Comparison of ENCODE assay signal across 28 cellular contexts in genomic region chr11:40877256-40877655, GRCh38.
DNase-seq lines count a peak whose midpoint lies in the region; ATAC-seq, FAIRE-seq and TF ChIP-seq lines count a peak whose summit lies in the region.
"Had no signal": no experiment of that assay in that cellular context is flagged by ENCODE, and none has a peak within 500 bp of the region (broad histone marks: within the 10 kb centered on the region; RNA-seq: fewer than 3 reads in every experiment).

No MANE protein-coding gene starts in this region.

- TF ChIP-seq CTCF in HepG2 (CRISPR knock-in tag; IDR thresholded peaks at IDR 0.05) (no peak), right lobe of liver (IDR thresholded peaks at IDR 0.05) (no peak)

- CTCF ChIA-PET in HepG2 (lab: Yijun Ruan, JAX; ENCODE audit: low intra/inter-chr PET ratio, low total read pairs) = no interaction called here
- CTCF ChIA-PET in activated naive CD4-positive, alpha-beta T cell treated with anti-CD3 and anti-CD28 coated beads for 36 hours (lab: Charles Lee) = no interaction called here

- TF ChIP-seq EP300 in HepG2 (IDR thresholded peaks at IDR 0.05; ENCODE audit: low read depth in 2 of 2, low read length in 2 of 2) (no peak), HepG2 (CRISPR knock-in tag; IDR thresholded peaks at IDR 0.05; ENCODE audit: borderline replicate concordance) (no peak)

- H3K4me3 Mint-ChIP-seq in activated naive CD4-positive, alpha-beta T cell treated with anti-CD3 and anti-CD28 coated beads for 36 hours = no peak overlapping the region
- H3K4me3 Mint-ChIP-seq: activated CD8-positive, alpha-beta T cell treated with anti-CD3 and anti-CD28 coated beads for 36 hours; activated naive CD8-positive, alpha-beta T cell treated with anti-CD3 and anti-CD28 coated beads for 36 hours; naive thymus-derived CD4-positive, alpha-beta T cell; stimulated activated naive CD8-positive, alpha-beta T cell treated with anti-CD3 and anti-CD28 coated beads, Interleukin-15, Interleukin-2, amounts not matched to agents 100 ng/mL and 50 ng/mL, for 24 hours; T-helper 1 cell treated with Interleukin-12 subunit alpha and Interleukin-12 subunit beta and Interleukin-4 antibody, amounts not matched to agents 30 μg/mL and 1 μg/mL, for 36 hours had no signal

- ATAC-seq in HepG2 (no peak), right lobe of liver (no peak), GM19467 (IDR thresholded peaks at IDR 0.05; ENCODE audit: unreplicated experiment) (no peak)
- ATAC-seq: activated CD8-positive, alpha-beta T cell treated with anti-CD3 and anti-CD28 coated beads for 36 hours; left ventricle myocardium superior; naive thymus-derived CD4-positive, alpha-beta T cell had no signal

- no peaks in the 10 kb centered on the region for H3K27me3 Mint-ChIP-seq in activated naive CD4-positive, alpha-beta T cell treated with anti-CD3 and anti-CD28 coated beads for 36 hours (ENCODE audit: low read depth)
- H3K27me3 Mint-ChIP-seq: activated CD8-positive, alpha-beta T cell treated with anti-CD3 and anti-CD28 coated beads for 36 hours; activated naive CD8-positive, alpha-beta T cell treated with anti-CD3 and anti-CD28 coated beads for 36 hours; naive thymus-derived CD4-positive, alpha-beta T cell; stimulated activated naive CD8-positive, alpha-beta T cell treated with anti-CD3 and anti-CD28 coated beads, Interleukin-15, Interleukin-2, amounts not matched to agents 100 ng/mL and 50 ng/mL, for 24 hours had no signal

- H4K20me1 ChIP-seq in HepG2 (ENCODE audit: insufficient read depth, low read length) = no peaks in the 10 kb centered on the region

- peaks cover 11% of the 10 kb centered on the region for H3K9me3 Mint-ChIP-seq in activated naive CD4-positive, alpha-beta T cell treated with anti-CD3 and anti-CD28 coated beads for 36 hours

- no peak overlapping the region for H3K9ac ChIP-seq in HepG2 (ENCODE audit: insufficient read depth, low read depth, low read length)

- no peaks in the 10 kb centered on the region for H3K36me3 Mint-ChIP-seq in activated naive CD4-positive, alpha-beta T cell treated with anti-CD3 and anti-CD28 coated beads for 36 hours (ENCODE audit: low read depth)
- H3K36me3 Mint-ChIP-seq: activated naive CD8-positive, alpha-beta T cell treated with anti-CD3 and anti-CD28 coated beads for 36 hours; naive thymus-derived CD4-positive, alpha-beta T cell had no signal

- no peaks in the 10 kb centered on the region for H3K9me3 ChIP-seq in HepG2 (ENCODE audit: low read length)
- H3K9me3 ChIP-seq in right lobe of liver = no peaks in the 10 kb centered on the region
- H3K9me3 ChIP-seq in SJSA1 (replicated peaks) = no peaks in the 10 kb centered on the region
- H3K9me3 ChIP-seq: prostate gland, vagina had no signal

- POLR2A ChIA-PET in HepG2 (lab: Yijun Ruan, JAX) = no interaction called here

- H3K27ac Mint-ChIP-seq in activated naive CD4-positive, alpha-beta T cell treated with anti-CD3 and anti-CD28 coated beads for 36 hours = no peak overlapping the region
- H3K27ac Mint-ChIP-seq: activated CD8-positive, alpha-beta T cell treated with anti-CD3 and anti-CD28 coated beads for 36 hours; activated naive CD8-positive, alpha-beta T cell treated with anti-CD3 and anti-CD28 coated beads for 36 hours; naive thymus-derived CD4-positive, alpha-beta T cell; stimulated activated naive CD8-positive, alpha-beta T cell treated with anti-CD3 and anti-CD28 coated beads, Interleukin-15, Interleukin-2, amounts not matched to agents 100 ng/mL and 50 ng/mL, for 24 hours; T-helper 1 cell treated with Interleukin-12 subunit alpha and Interleukin-12 subunit beta and Interleukin-4 antibody, amounts not matched to agents 30 μg/mL and 1 μg/mL, for 36 hours had no signal

- BruUV-seq in HepG2 (replicated peaks; lab: Mats Ljungman, UMichigan) = no TSS peak

- no peak overlapping the region for H3K4me2 ChIP-seq in HepG2 (ENCODE audit: low read depth, low read length)
- H3K4me2 ChIP-seq: PC-9 had no signal

- TF ChIP-seq RAD21 in HepG2 (CRISPR knock-in tag; IDR thresholded peaks at IDR 0.05) = no peak

- TF ChIP-seq POLR2A in HepG2 (IDR thresholded peaks at IDR 0.05; ENCODE audit: insufficient read depth in 1 of 2, low read depth in 2 of 2, low read length in 2 of 2) (no peak), right lobe of liver (IDR thresholded peaks at IDR 0.05) (no peak)

- in situ Hi-C loops in HepG2 (cut with HindIII; ENCODE audit: extremely low pct_ligation_motif_present, low pct_unique_long_range_greater_than_20kb) = no loop called here

- no peaks in the 10 kb centered on the region for H3K79me2 ChIP-seq in HepG2 (ENCODE audit: insufficient read depth, low read length)

- intact Hi-C loops in HepG2 (cut with micrococcal nuclease; ENCODE audit: unreplicated experiment) = no loop called here
- intact Hi-C loops in right lobe of liver (cut with DNase I) = no loop called here
- intact Hi-C loops in activated naive CD4-positive, alpha-beta T cell treated with anti-CD3 and anti-CD28 coated beads for 36 hours (cut with micrococcal nuclease) = no loop called here

- no peak for FAIRE-seq in HepG2 (lab: Jason Lieb, UNC)
- FAIRE-seq: A204.1, islet of Langerhans had no signal

- DNase-seq in HepG2 (ENCODE audit: low spot score) = peak; percentile 1
- DNase-seq in right lobe of liver = no peak
- DNase-seq in SJSA1 (ENCODE audit: low read depth in 1 of 2, low spot score in 2 of 2) = peak in 1 of 2 experiments; percentile 6
- DNase-seq in glomerular visceral epithelial cell (ENCODE audit: extremely low spot score) = peak; percentile 10
- no peak for DNase-seq in AG08395 (ENCODE audit: low spot score)
- no peak for DNase-seq in AG08396 (ENCODE audit: low spot score)
- DNase-seq in activated naive CD4-positive, alpha-beta T cell treated with anti-CD3 and anti-CD28 coated beads for 36 hours = no peak
- DNase-seq: activated CD4-positive, alpha-beta T cell treated with anti-CD3 and anti-CD28 coated beads for 1 hour; activated CD8-positive, alpha-beta T cell treated with anti-CD3 and anti-CD28 coated beads for 36 hours; activated naive CD8-positive, alpha-beta T cell treated with anti-CD3 and anti-CD28 coated beads for 36 hours; aorta; DMS153; dorsolateral prefrontal cortex; HCEC 1CT; left ventricle myocardium superior; midbrain; naive thymus-derived CD4-positive, alpha-beta T cell; NCI-H2171; NCI-H524; nucleus accumbens; PC-9 had no signal

- WGBS in HepG2 (ENCODE audit: low lambda C conversion rate) = 40% methylated on average over 7 of the region's 7 CpGs
- WGBS in right lobe of liver (ENCODE audit: insufficient coverage, low coverage, low lambda C conversion rate, missing lambda C conversion rate) = 60% methylated on average over 7 of the region's 7 CpGs

- H3K4me1 ChIP-seq in HepG2 (ENCODE audit: insufficient read depth, low read length) (no peaks in the 10 kb centered on the region), right lobe of liver (no peaks in the 10 kb centered on the region), SJSA1 (replicated peaks) (peaks cover 10% of the 10 kb centered on the region)
- H3K4me1 ChIP-seq: prostate gland, vagina had no signal

- no peaks in the 10 kb centered on the region for H3K4me1 Mint-ChIP-seq in activated naive CD4-positive, alpha-beta T cell treated with anti-CD3 and anti-CD28 coated beads for 36 hours (ENCODE audit: low read depth)
- H3K4me1 Mint-ChIP-seq: activated naive CD8-positive, alpha-beta T cell treated with anti-CD3 and anti-CD28 coated beads for 36 hours; naive thymus-derived CD4-positive, alpha-beta T cell had no signal

- H3K27me3 ChIP-seq in HepG2 (ENCODE audit: control insufficient read depth in 1 of 2, insufficient read depth in 2 of 2, low read length in 2 of 2) (no peaks in the 10 kb centered on the region), right lobe of liver (no peaks in the 10 kb centered on the region), SJSA1 (replicated peaks) (0 out of 2 replicates have a peak, but pooled peaks cover 3% of the 10 kb centered on the region)
- H3K27me3 ChIP-seq: dorsolateral prefrontal cortex, vagina had no signal

- no peak overlapping the region for H2AFZ ChIP-seq in HepG2 (ENCODE audit: low read length)
- H2AFZ ChIP-seq: PC-9 had no signal

- H3K27ac ChIP-seq in HepG2 (ENCODE audit: extremely low read length, insufficient read depth, low read length) (no peak overlapping the region), right lobe of liver (no peak overlapping the region), SJSA1 (peak overlapping the region; percentile 31; the same call in 1 of the 2 replicates)
- H3K27ac ChIP-seq: dorsolateral prefrontal cortex, PC-9, prostate gland, vagina had no signal

- H3K36me3 ChIP-seq in HepG2 (replicated peaks in 1 of 2; ENCODE audit: control insufficient read depth in 1 of 2, insufficient read depth in 2 of 2, low read length in 2 of 2) = no peaks in the 10 kb centered on the region
- H3K36me3 ChIP-seq in right lobe of liver = no peaks in the 10 kb centered on the region
- no peaks in the 10 kb centered on the region for H3K36me3 ChIP-seq in SJSA1
- H3K36me3 ChIP-seq: prostate gland, vagina had no signal

- H3K4me3 ChIP-seq in HepG2 (replicated peaks in 1 of 3; ENCODE audit: insufficient read depth in 1 of 3, low read depth in 2 of 3, low read length in 3 of 3) (no peak overlapping the region), right lobe of liver (no peak overlapping the region), SJSA1 (no peak overlapping the region)
- H3K4me3 ChIP-seq: dorsolateral prefrontal cortex, PC-9, prostate gland, vagina had no signal

TF ChIP-seq in HepG2, 621 proteins besides CTCF, POLR2A, EP300 and RAD21 (continues in another document):
- TF ChIP-seq ZNF124 (CRISPR knock-in tag; IDR thresholded peaks at IDR 0.05) (no peak), ZNF276 (CRISPR knock-in tag; IDR thresholded peaks at IDR 0.05; ENCODE audit: low read depth) (no peak), ZFP41 (CRISPR knock-in tag; IDR thresholded peaks at IDR 0.05; ENCODE audit: borderline replicate concordance) (no peak), FOXJ3 (CRISPR knock-in tag; IDR thresholded peaks at IDR 0.05; ENCODE audit: borderline replicate concordance) (no peak)

Comparison
In these comparisons a context has a peak if more than half of its experiments do, and no peak if none do; other contexts are left out.
1. DNase-seq: peak in HepG2 (single experiment) and glomerular visceral epithelial cell (single experiment); none in right lobe of liver (0 of 3), AG08395 (single experiment), AG08396 (single experiment) and activated naive CD4-positive, alpha-beta T cell treated with anti-CD3 and anti-CD28 coated beads for 36 hours (single experiment).